ENCODE assay signal across 8 cellular contexts in the genomic region with DNA sequence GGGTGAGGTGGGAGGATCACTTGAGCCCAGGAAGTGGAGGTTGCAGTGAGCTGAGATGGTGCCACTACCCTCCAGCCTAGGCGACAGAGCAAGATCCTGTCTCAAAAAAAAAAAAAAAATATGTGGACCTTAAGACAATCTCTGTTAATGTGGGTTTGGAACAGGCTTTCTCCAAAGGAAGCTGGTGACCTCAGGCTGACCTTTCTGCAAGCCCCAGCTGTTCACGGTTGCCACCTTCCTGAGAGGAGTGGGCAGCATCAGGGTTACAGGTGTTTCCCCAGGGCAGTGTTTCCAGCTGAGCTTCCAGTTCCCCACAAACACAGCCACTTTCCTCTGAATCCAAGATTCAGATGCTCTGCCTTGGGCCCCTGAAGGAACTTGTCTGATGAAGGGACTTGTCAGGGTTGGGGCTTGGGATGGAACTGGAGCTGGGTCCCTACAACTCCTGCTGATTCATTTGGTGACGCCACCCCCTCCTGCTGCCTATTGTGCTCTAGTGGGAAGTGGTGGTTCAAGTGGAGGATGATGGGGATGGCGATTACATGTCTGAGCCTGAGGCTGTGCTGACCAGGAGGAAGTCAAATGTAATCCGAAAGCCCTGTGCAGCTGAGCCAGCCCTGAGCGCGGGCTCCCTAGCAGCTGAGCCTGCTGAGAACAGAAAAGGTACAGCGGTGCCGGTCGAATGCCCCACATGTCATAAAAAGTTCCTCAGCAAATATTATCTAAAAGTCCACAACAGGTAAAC. TPM values are rescaled to one million over a fixed set of nuclear protein-coding genes. Genes with fewer than 3 reads are reported as not detected.
DNase-seq lines count a peak whose midpoint lies in the region; ATAC-seq and TF ChIP-seq lines count a peak whose summit lies in the region.

No MANE protein-coding gene starts in this region.

- no peaks in the 10 kb centered on the region for H3K9me3 Mint-ChIP-seq in CD4-positive, alpha-beta memory T cell
- H3K9me3 Mint-ChIP-seq in activated CD8-positive, alpha-beta T cell treated with anti-CD3 and anti-CD28 coated beads, Interleukin-2, amount 10 ng/mL, durations not matched to agents 7 days and 5 days (ENCODE audit: insufficient read depth) = no peaks in the 10 kb centered on the region
- H3K9me3 Mint-ChIP-seq in mesothelial cell of epicardium = no peaks in the 10 kb centered on the region

- H3K4me1 Mint-ChIP-seq in CD4-positive, alpha-beta memory T cell = peaks cover 22 to 49% (median 36%) of the 10 kb centered on the region in 4 donors
- H3K4me1 Mint-ChIP-seq in activated CD8-positive, alpha-beta T cell treated with anti-CD3 and anti-CD28 coated beads, Interleukin-2, amount 10 ng/mL, durations not matched to agents 7 days and 5 days (ENCODE audit: low read depth) = peaks cover 37% of the 10 kb centered on the region
- H3K4me1 Mint-ChIP-seq in mesothelial cell of epicardium = peaks cover 21% of the 10 kb centered on the region

- peaks cover 32% of the 10 kb centered on the region for H3K79me2 ChIP-seq in Karpas-422 (ENCODE audit: low read length)

- POLR2A ChIA-PET in CD4-positive, alpha-beta memory T cell (lab: Charles Lee; ENCODE audit: partially characterized antibody) = interaction anchor here (1.6 to 13.0 kb wide), 4 partner anchors 19 to 42 kb away, joined by 3 to 273 read pairs (median 18); a partner anchor contains a TSS
- POLR2A ChIA-PET in activated CD8-positive, alpha-beta T cell treated with anti-CD3 and anti-CD28 coated beads, Interleukin-2, amount 10 ng/mL, durations not matched to agents 7 days and 5 days (lab: Charles Lee) = interaction anchor here (0.6 to 5.9 kb wide), 3 partner anchors 19 to 46 kb away, joined by 3 to 32 read pairs (median 3); a partner anchor contains a TSS

- intact Hi-C loops in CD4-positive, alpha-beta memory T cell (cut with micrococcal nuclease) = no loop called here

- no peaks in the 10 kb centered on the region for H3K27me3 Mint-ChIP-seq in CD4-positive, alpha-beta memory T cell
- H3K27me3 Mint-ChIP-seq in activated CD8-positive, alpha-beta T cell treated with anti-CD3 and anti-CD28 coated beads, Interleukin-2, amount 10 ng/mL, durations not matched to agents 7 days and 5 days (ENCODE audit: low read depth) = no peaks in the 10 kb centered on the region
- H3K27me3 Mint-ChIP-seq in mesothelial cell of epicardium (ENCODE audit: low read depth) = no peaks in the 10 kb centered on the region

- H3K27ac ChIP-seq in CD4-positive, alpha-beta memory T cell (ENCODE audit: low read depth, low read length) = peak overlapping the region; percentile 83
- H3K27ac ChIP-seq in Karpas-422 (ENCODE audit: low read length) = no peak overlapping the region
- no peak overlapping the region; the same call in 1 of the 2 replicates for H3K27ac ChIP-seq in WERI-Rb-1

- peak overlapping the region; percentile 52 to 98 (median 93) for H3K4me3 Mint-ChIP-seq in CD4-positive, alpha-beta memory T cell
- H3K4me3 Mint-ChIP-seq in activated CD8-positive, alpha-beta T cell treated with anti-CD3 and anti-CD28 coated beads, Interleukin-2, amount 10 ng/mL, durations not matched to agents 7 days and 5 days = peak overlapping the region; percentile 34
- H3K4me3 Mint-ChIP-seq in mesothelial cell of epicardium = peak overlapping the region; percentile 94

- no peak for DNase-seq in CD4-positive, alpha-beta memory T cell
- no peak for DNase-seq in Karpas-422
- DNase-seq in activated CD8-positive, alpha-beta T cell treated with anti-CD3 and anti-CD28 coated beads, Interleukin-2, amount 10 ng/mL, durations not matched to agents 7 days and 5 days = no peak
- no peak for DNase-seq in mesothelial cell of epicardium (ENCODE audit: low spot score in 2 of 2, unreplicated experiment in 2 of 2)
- DNase-seq in NCI-H1436 (lab: John Stamatoyannopoulos, UW) = no peak
- no peak for DNase-seq in WERI-Rb-1

- H3K9me2 ChIP-seq in Karpas-422 (replicated peaks; ENCODE audit: insufficient read depth, low read length) = no peaks in the 10 kb centered on the region

- peaks cover 38% of the 10 kb centered on the region for H3K4me1 ChIP-seq in CD4-positive, alpha-beta memory T cell (ENCODE audit: insufficient read depth, low read length)
- peaks cover 32% of the 10 kb centered on the region for H3K4me1 ChIP-seq in Karpas-422 (ENCODE audit: low read length)

- H3K36me3 ChIP-seq in CD4-positive, alpha-beta memory T cell (ENCODE audit: insufficient read depth, low read length) = peaks cover 2% of the 10 kb centered on the region
- H3K36me3 ChIP-seq in Karpas-422 (ENCODE audit: insufficient read depth, low read length) = no peaks in the 10 kb centered on the region
- H3K36me3 ChIP-seq in WERI-Rb-1 = peaks cover 30% of the 10 kb centered on the region

- peak overlapping the region; percentile 81 for H3K4me2 ChIP-seq in Karpas-422 (ENCODE audit: low read depth, low read length, poor library complexity, severe bottlenecking)

- peaks cover 0 to 11% of the 10 kb centered on the region in 2 donors for H3K36me3 Mint-ChIP-seq in CD4-positive, alpha-beta memory T cell
- H3K36me3 Mint-ChIP-seq in activated CD8-positive, alpha-beta T cell treated with anti-CD3 and anti-CD28 coated beads, Interleukin-2, amount 10 ng/mL, durations not matched to agents 7 days and 5 days (ENCODE audit: low read depth) = peaks cover 8% of the 10 kb centered on the region
- no peaks in the 10 kb centered on the region for H3K36me3 Mint-ChIP-seq in mesothelial cell of epicardium

- CTCF ChIA-PET in CD4-positive, alpha-beta memory T cell (lab: Charles Lee; ENCODE audit: partially characterized antibody) = interaction anchor here (0.7 to 2.3 kb wide), 5 partner anchors 13 to 65 kb away, joined by 3 to 13 read pairs (median 4); a partner anchor contains a TSS
- CTCF ChIA-PET in activated CD8-positive, alpha-beta T cell treated with anti-CD3 and anti-CD28 coated beads, Interleukin-2, amount 10 ng/mL, durations not matched to agents 7 days and 5 days (lab: Charles Lee) = interaction anchor here (0.7 to 5.7 kb wide), 3 partner anchors 23 to 36 kb away, joined by 3 to 32 read pairs (median 3); a partner anchor contains a TSS

- peaks cover 9% of the 10 kb centered on the region for H4K20me1 ChIP-seq in Karpas-422 (ENCODE audit: insufficient read depth, low read depth, low read length)

- no peak overlapping the region for H3K4me3 ChIP-seq in CD4-positive, alpha-beta memory T cell (ENCODE audit: low read length in 2 of 2)
- H3K4me3 ChIP-seq in Karpas-422 (ENCODE audit: low read length) (peak overlapping the region; percentile 88; the same call in 1 of the 2 replicates), WERI-Rb-1 (ENCODE audit: low read depth, low read length) (no peak overlapping the region)

- no peak overlapping the region for H2AFZ ChIP-seq in Karpas-422 (ENCODE audit: low read length)

- TF ChIP-seq CTCF in mesothelial cell of epicardium (IDR thresholded peaks at IDR 0.05; ENCODE audit: unreplicated experiment) (no peak), WERI-Rb-1 (IDR thresholded peaks at IDR 0.05; ENCODE audit: low read depth, low read length) (no peak)

- H3K27ac Mint-ChIP-seq in CD4-positive, alpha-beta memory T cell = peak overlapping the region; percentile 86 to 99 (median 96)
- H3K27ac Mint-ChIP-seq in activated CD8-positive, alpha-beta T cell treated with anti-CD3 and anti-CD28 coated beads, Interleukin-2, amount 10 ng/mL, durations not matched to agents 7 days and 5 days = peak overlapping the region; percentile 99
- no peak overlapping the region for H3K27ac Mint-ChIP-seq in mesothelial cell of epicardium

- H3K27me3 ChIP-seq in CD4-positive, alpha-beta memory T cell (ENCODE audit: insufficient read depth, low read length) = no peaks in the 10 kb centered on the region
- H3K27me3 ChIP-seq in Karpas-422 (ENCODE audit: low read length) (no peaks in the 10 kb centered on the region), WERI-Rb-1 (ENCODE audit: insufficient read depth, low read depth, severe bottlenecking) (no peaks in the 10 kb centered on the region)

- no peak for ATAC-seq in activated CD8-positive, alpha-beta T cell treated with anti-CD3 and anti-CD28 coated beads, Interleukin-2, amount 10 ng/mL, durations not matched to agents 7 days and 5 days
- ATAC-seq in GM18502 (IDR thresholded peaks at IDR 0.05; ENCODE audit: poor library complexity, unreplicated experiment) (no peak), HG02840 (IDR thresholded peaks at IDR 0.05; ENCODE audit: low FRiP score, unreplicated experiment) (no peak)

- H3K9me3 ChIP-seq in CD4-positive, alpha-beta memory T cell (ENCODE audit: control insufficient read depth in 1 of 2, low read length in 2 of 2) = no peaks in the 10 kb centered on the region
- H3K9me3 ChIP-seq in Karpas-422 (ENCODE audit: low read length) (no peaks in the 10 kb centered on the region), WERI-Rb-1 (ENCODE audit: severe bottlenecking) (no peaks in the 10 kb centered on the region)

- H3K9ac ChIP-seq in Karpas-422 (ENCODE audit: low read length) = 0 out of 2 replicates have a peak overlapping the region, but pooled peaks have one; percentile 84

RNA-seq across cellular contexts. Expression of a gene that starts 1.9 kb away (rescaled TPM):
- total RNA-seq in CD4-positive, alpha-beta memory T cell = 10 to 100 TPM; 62.6 to 70.7 TPM
- 10 to 100 TPM; 18.4 to 23.9 TPM for polyA plus RNA-seq in CD4-positive, alpha-beta memory T cell
- total RNA-seq in Karpas-422 (2014; rRNA removed; shearing (Covaris generic); ENCODE audit: low replicate concordance) = 36.3 and 69.0 TPM in 2 replicates
- total RNA-seq in activated CD8-positive, alpha-beta T cell treated with anti-CD3 and anti-CD28 coated beads, Interleukin-2, amount 10 ng/mL, durations not matched to agents 7 days and 5 days = 10 to 100 TPM; 36.5 to 41.7 TPM
- 33.6 to 41.5 TPM (median 33.8 TPM) in 3 replicates for total RNA-seq in mesothelial cell of epicardium

RNA-seq across cellular contexts. Expression of a gene that starts 20.9 kb away (rescaled TPM):
- 10 to 100 TPM; 80.6 to 85.2 TPM for total RNA-seq in CD4-positive, alpha-beta memory T cell
- 10 to 100 TPM; 18.3 to 32.5 TPM for polyA plus RNA-seq in CD4-positive, alpha-beta memory T cell
- 12.2 and 13.3 TPM in 2 replicates for total RNA-seq in Karpas-422 (2014; rRNA removed; shearing (Covaris generic); ENCODE audit: low replicate concordance)
- total RNA-seq in activated CD8-positive, alpha-beta T cell treated with anti-CD3 and anti-CD28 coated beads, Interleukin-2, amount 10 ng/mL, durations not matched to agents 7 days and 5 days = 10 to 100 TPM; 22.8 to 23.0 TPM
- 22.0 to 25.1 TPM (median 23.4 TPM) in 3 replicates for total RNA-seq in mesothelial cell of epicardium

RNA-seq across cellular contexts. Expression of a gene that starts 26.6 kb away (rescaled TPM):
- not detected for total RNA-seq in CD4-positive, alpha-beta memory T cell
- polyA plus RNA-seq in CD4-positive, alpha-beta memory T cell = not detected
- total RNA-seq in Karpas-422 (2014; rRNA removed; shearing (Covaris generic); ENCODE audit: low replicate concordance) = not detected in 2 replicates
- total RNA-seq in activated CD8-positive, alpha-beta T cell treated with anti-CD3 and anti-CD28 coated beads, Interleukin-2, amount 10 ng/mL, durations not matched to agents 7 days and 5 days = not detected
- not detected in 3 replicates for total RNA-seq in mesothelial cell of epicardium

RNA-seq across cellular contexts. Expression of a gene that starts 27.4 kb away (rescaled TPM):
- total RNA-seq in CD4-positive, alpha-beta memory T cell = 10 to 100 TPM; 59.9 to 60.9 TPM
- polyA plus RNA-seq in CD4-positive, alpha-beta memory T cell = 10 to 100 TPM; 12.7 to 32.6 TPM
- total RNA-seq in Karpas-422 (2014; rRNA removed; shearing (Covaris generic); ENCODE audit: low replicate concordance) = 25.0 and 37.6 TPM in 2 replicates
- total RNA-seq in activated CD8-positive, alpha-beta T cell treated with anti-CD3 and anti-CD28 coated beads, Interleukin-2, amount 10 ng/mL, durations not matched to agents 7 days and 5 days = 10 to 100 TPM; 39.8 to 43.6 TPM
- total RNA-seq in mesothelial cell of epicardium = 37.5 to 44.4 TPM (median 37.9 TPM) in 3 replicates

RNA-seq across cellular contexts. Expression of a gene that starts 31.8 kb away (rescaled TPM):
- total RNA-seq in CD4-positive, alpha-beta memory T cell = 10 to 100 TPM; 13.1 to 14.7 TPM
- polyA plus RNA-seq in CD4-positive, alpha-beta memory T cell = 1 to 10 TPM; 2.1 to 6.9 TPM
- 5.7 and 11.1 TPM in 2 replicates for total RNA-seq in Karpas-422 (2014; rRNA removed; shearing (Covaris generic); ENCODE audit: low replicate concordance)
- total RNA-seq in activated CD8-positive, alpha-beta T cell treated with anti-CD3 and anti-CD28 coated beads, Interleukin-2, amount 10 ng/mL, durations not matched to agents 7 days and 5 days = 10 to 100 TPM; 11.8 to 12.6 TPM
- 33.7 to 35.0 TPM (median 34.0 TPM) in 3 replicates for total RNA-seq in mesothelial cell of epicardium

Comparison
In these comparisons a context has a peak if more than half of its experiments do, and no peak if none do; other contexts are left out.
1. H3K4me3 Mint-ChIP-seq: peak in every context shown above with its lines; median percentile 94 in mesothelial cell of epicardium; 93 in CD4-positive, alpha-beta memory T cell; 34 in activated CD8-positive, alpha-beta T cell treated with anti-CD3 and anti-CD28 coated beads, Interleukin-2, amount 10 ng/mL, durations not matched to agents 7 days and 5 days.